Comparison of ENCODE assay signal across 17 cellular contexts in the genomic region with DNA sequence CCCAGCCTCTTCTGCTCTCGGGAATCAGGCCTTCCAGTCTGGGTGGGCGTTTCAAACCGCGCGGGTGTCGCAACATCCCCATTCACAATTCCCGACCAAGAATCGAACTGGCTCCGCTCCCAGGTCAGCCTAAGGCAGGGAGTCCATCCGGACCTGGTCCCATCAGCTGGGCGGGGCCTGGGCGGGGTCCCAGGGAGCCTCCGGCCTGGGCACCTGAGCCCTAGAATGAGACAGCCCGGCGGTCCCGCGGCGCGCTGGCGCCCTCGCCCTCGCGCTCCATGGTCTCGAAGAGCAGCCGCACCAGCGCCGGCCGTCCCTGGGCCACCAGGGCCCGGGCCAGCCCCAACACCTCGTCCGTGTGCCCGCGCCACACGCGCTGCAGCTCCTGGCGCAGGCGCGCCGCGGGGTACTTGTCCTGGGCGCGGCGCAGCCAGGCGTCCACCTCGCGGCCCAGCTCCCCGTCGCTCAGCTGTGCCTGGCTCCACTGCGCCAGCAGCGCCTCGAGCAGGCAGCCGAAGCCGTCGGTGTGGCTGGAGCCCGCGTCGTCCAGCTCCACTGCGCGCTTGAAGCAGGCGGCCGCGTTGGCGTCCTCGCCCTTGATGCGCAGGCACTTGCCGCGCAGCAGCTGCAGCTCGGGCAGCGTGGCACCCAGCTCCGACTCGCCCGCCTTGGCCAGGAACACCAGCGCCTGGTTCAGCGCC. TPM values are rescaled to one million over a fixed set of nuclear protein-coding genes. Genes with fewer than 3 reads are reported as not detected.
DNase-seq lines count a peak whose midpoint lies in the region; ATAC-seq and TF ChIP-seq lines count a peak whose summit lies in the region.
"Had no signal": no experiment of that assay in that cellular context is flagged by ENCODE, and none has a peak within 500 bp of the region (broad histone marks: within the 10 kb centered on the region; RNA-seq: fewer than 3 reads in every experiment).

No MANE protein-coding gene starts in this region.

- H4K20me1 ChIP-seq in neural cell (ENCODE audit: insufficient read depth), result no peaks in the 10 kb centered on the region

- no peak overlapping the region for H3K27ac Mint-ChIP-seq in stimulated activated naive CD8-positive, alpha-beta T cell treated with anti-CD3 and anti-CD28 coated beads, Interleukin-15, amount 100 ng/mL, for 72 hours
- H3K27ac Mint-ChIP-seq: CD4-positive, alpha-beta T cell had no signal

- no peaks in the 10 kb centered on the region for H3K27me3 Mint-ChIP-seq in stimulated activated naive CD8-positive, alpha-beta T cell treated with anti-CD3 and anti-CD28 coated beads, Interleukin-15, amount 100 ng/mL, for 72 hours
- H3K27me3 Mint-ChIP-seq: CD4-positive, alpha-beta T cell had no signal

- H3K4me1 ChIP-seq in right cardiac atrium (ENCODE audit: control insufficient read depth, insufficient read depth, low read length), result no peaks in the 10 kb centered on the region
- H3K4me1 ChIP-seq: A549 had no signal

- TF ChIP-seq EP300 in neural cell (conservative IDR thresholded peaks at IDR 0.05; ENCODE audit: poor library complexity, severe bottlenecking), result no peak

- H3K4me3 Mint-ChIP-seq in stimulated activated naive CD8-positive, alpha-beta T cell treated with anti-CD3 and anti-CD28 coated beads, Interleukin-15, amount 100 ng/mL, for 72 hours, result no peak overlapping the region
- H3K4me3 Mint-ChIP-seq: CD4-positive, alpha-beta T cell had no signal

- H3K27me3 ChIP-seq in right cardiac atrium (ENCODE audit: control insufficient read depth, insufficient read depth) (no peaks in the 10 kb centered on the region), neural cell (ENCODE audit: insufficient read depth, low read depth, low read length) (peaks cover 34% of the 10 kb centered on the region)

- TF ChIP-seq RAD21 in neural cell (conservative IDR thresholded peaks at IDR 0.05), result no peak

- H3K36me3 ChIP-seq in neural cell (ENCODE audit: insufficient read depth, low read length), result no peaks in the 10 kb centered on the region

- no peaks in the 10 kb centered on the region for H3K9me2 ChIP-seq in neural cell (ENCODE audit: insufficient read depth, low read length)

- ATAC-seq in stimulated activated naive CD8-positive, alpha-beta T cell treated with anti-CD3 and anti-CD28 coated beads, Interleukin-15, amount 100 ng/mL, for 72 hours, result peak; percentile 40
- ATAC-seq in stimulated activated naive CD8-positive, alpha-beta T cell treated with anti-CD3 and anti-CD28 coated beads, Interleukin-15, Interleukin-2, amounts not matched to agents 100 U/mL and 50 U/mL, for 24 hours, result no peak
- peak; percentile 37 to 40 for ATAC-seq in right cardiac atrium
- no peak for ATAC-seq in HG03439 (IDR thresholded peaks at IDR 0.05; ENCODE audit: unreplicated experiment)
- ATAC-seq: A549, GM12878 had no signal

- no peak for DNase-seq in stimulated activated naive CD8-positive, alpha-beta T cell treated with anti-CD3 and anti-CD28 coated beads, Interleukin-15, amount 100 ng/mL, for 72 hours
- DNase-seq in stimulated activated naive CD8-positive, alpha-beta T cell treated with anti-CD3 and anti-CD28 coated beads, Interleukin-15, Interleukin-2, amounts not matched to agents 100 U/mL and 50 U/mL, for 24 hours, result no peak
- DNase-seq in right cardiac atrium (no peak), NCI-H2081 (lab: John Stamatoyannopoulos, UW) (no peak), foreskin melanocyte (no peak)
- no peak for DNase-seq in activated CD4-positive, alpha-beta T cell treated with anti-CD3 and anti-CD28 coated beads, Interleukin-2, amount 50 U/mL, for 48 hours
- DNase-seq: CD4-positive, alpha-beta T cell; dermis blood vessel endothelial cell; NCI-H1105 treated with DMSO at 0.1 percent for 48 hours; NCI-H345 had no signal

- no peaks in the 10 kb centered on the region for H3K4me1 Mint-ChIP-seq in stimulated activated naive CD8-positive, alpha-beta T cell treated with anti-CD3 and anti-CD28 coated beads, Interleukin-15, amount 100 ng/mL, for 72 hours

- H3K9me3 ChIP-seq in right cardiac atrium (ENCODE audit: control insufficient read depth, low read length) (no peaks in the 10 kb centered on the region), neural cell (ENCODE audit: low read length) (no peaks in the 10 kb centered on the region)
- H3K9me3 ChIP-seq: A549 had no signal

- intact Hi-C loops in right cardiac atrium (cut with DNase I), result no loop called here

- H3F3A ChIP-seq in neural cell (ENCODE audit: insufficient read depth, low read length, poor library complexity, severe bottlenecking), result no peaks in the 10 kb centered on the region

- no peak overlapping the region for H3K9ac ChIP-seq in neural cell (ENCODE audit: low read length)
- H3K9ac ChIP-seq: KMS-11 had no signal

- no peak overlapping the region for H3K4me3 ChIP-seq in right cardiac atrium (ENCODE audit: low read length)
- H3K4me3 ChIP-seq in neural cell (ENCODE audit: low read length), result peak overlapping the region; percentile 13
- H3K4me3 ChIP-seq: A549, GM12878 had no signal

- no peaks in the 10 kb centered on the region for H3K79me2 ChIP-seq in neural cell (replicated peaks; ENCODE audit: insufficient read depth, low read length)

- TF ChIP-seq CTCF in neural cell (IDR thresholded peaks at IDR 0.05; ENCODE audit: poor library complexity, severe bottlenecking), result no peak

- no peak overlapping the region for H3K4me2 ChIP-seq in neural cell (ENCODE audit: low read length)
- H3K4me2 ChIP-seq: A549, KMS-11 had no signal

- WGBS in right cardiac atrium, result 17% methylated on average over 74 of the region's 74 CpGs

- H3K27ac ChIP-seq in right cardiac atrium (ENCODE audit: low read length) (no peak overlapping the region), neural cell (ENCODE audit: low read length) (no peak overlapping the region)
- H3K27ac ChIP-seq: A549, KMS-11 had no signal

- H2AFZ ChIP-seq in neural cell (ENCODE audit: low read depth, low read length), result no peak overlapping the region

- no peaks in the 10 kb centered on the region for H3K9me3 Mint-ChIP-seq in stimulated activated naive CD8-positive, alpha-beta T cell treated with anti-CD3 and anti-CD28 coated beads, Interleukin-15, amount 100 ng/mL, for 72 hours
- H3K9me3 Mint-ChIP-seq: CD4-positive, alpha-beta T cell had no signal

TF ChIP-seq in neural cell, 6 proteins besides CTCF, POLR2A, EP300 and RAD21:
- no peak for TF ChIP-seq EZH2 (IDR thresholded peaks at IDR 0.05; ENCODE audit: borderline replicate concordance, insufficient read depth, low read length, poor library complexity, severe bottlenecking)
- TF ChIP-seq MXI1 (conservative IDR thresholded peaks at IDR 0.05; ENCODE audit: poor library complexity, severe bottlenecking), result no peak
- TF ChIP-seq, protein P1, sequence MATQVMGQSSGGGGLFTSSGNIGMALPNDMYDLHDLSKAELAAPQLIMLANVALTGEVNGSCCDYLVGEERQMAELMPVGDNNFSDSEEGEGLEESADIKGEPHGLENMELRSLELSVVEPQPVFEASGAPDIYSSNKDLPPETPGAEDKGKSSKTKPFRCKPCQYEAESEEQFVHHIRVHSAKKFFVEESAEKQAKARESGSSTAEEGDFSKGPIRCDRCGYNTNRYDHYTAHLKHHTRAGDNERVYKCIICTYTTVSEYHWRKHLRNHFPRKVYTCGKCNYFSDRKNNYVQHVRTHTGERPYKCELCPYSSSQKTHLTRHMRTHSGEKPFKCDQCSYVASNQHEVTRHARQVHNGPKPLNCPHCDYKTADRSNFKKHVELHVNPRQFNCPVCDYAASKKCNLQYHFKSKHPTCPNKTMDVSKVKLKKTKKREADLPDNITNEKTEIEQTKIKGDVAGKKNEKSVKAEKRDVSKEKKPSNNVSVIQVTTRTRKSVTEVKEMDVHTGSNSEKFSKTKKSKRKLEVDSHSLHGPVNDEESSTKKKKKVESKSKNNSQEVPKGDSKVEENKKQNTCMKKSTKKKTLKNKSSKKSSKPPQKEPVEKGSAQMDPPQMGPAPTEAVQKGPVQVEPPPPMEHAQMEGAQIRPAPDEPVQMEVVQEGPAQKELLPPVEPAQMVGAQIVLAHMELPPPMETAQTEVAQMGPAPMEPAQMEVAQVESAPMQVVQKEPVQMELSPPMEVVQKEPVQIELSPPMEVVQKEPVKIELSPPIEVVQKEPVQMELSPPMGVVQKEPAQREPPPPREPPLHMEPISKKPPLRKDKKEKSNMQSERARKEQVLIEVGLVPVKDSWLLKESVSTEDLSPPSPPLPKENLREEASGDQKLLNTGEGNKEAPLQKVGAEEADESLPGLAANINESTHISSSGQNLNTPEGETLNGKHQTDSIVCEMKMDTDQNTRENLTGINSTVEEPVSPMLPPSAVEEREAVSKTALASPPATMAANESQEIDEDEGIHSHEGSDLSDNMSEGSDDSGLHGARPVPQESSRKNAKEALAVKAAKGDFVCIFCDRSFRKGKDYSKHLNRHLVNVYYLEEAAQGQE (IDR thresholded peaks at IDR 0.05; ENCODE audit: borderline replicate concordance), result no peak
- TF ChIP-seq POLR2AphosphoS5 (IDR thresholded peaks at IDR 0.05), result no peak
- no peak for TF ChIP-seq TAF1 (IDR thresholded peaks at IDR 0.05; ENCODE audit: low read depth)
- no peak for TF ChIP-seq SMC3 (conservative IDR thresholded peaks at IDR 0.05; ENCODE audit: poor library complexity)

RNA-seq across cellular contexts. Expression of gene PARS2, which starts 16.9 kb away (rescaled TPM):
- 1 to 10 TPM; 2.9 to 3.7 (median 3.3) TPM for total RNA-seq in right cardiac atrium
- polyA plus RNA-seq in right cardiac atrium (2.0 TPM), neural cell (1.9 and 2.5 TPM in 2 replicates)
- 5.4 and 6.8 TPM in 2 replicates for polyA minus RNA-seq in neural cell
- total RNA-seq: CD4-positive, alpha-beta T cell had no signal

RNA-seq across cellular contexts. Expression of gene TTC22, which starts 19.9 kb away (rescaled TPM):
- total RNA-seq in right cardiac atrium, result under 1 TPM in 3 of 4 donors, not detected in 1; 0.06 to 0.17 (median 0.09) TPM
- polyA plus RNA-seq in right cardiac atrium, result 0.05 TPM
- polyA plus RNA-seq in neural cell, result not detected in 2 replicates
- not detected in 2 replicates for polyA minus RNA-seq in neural cell
- total RNA-seq: fibroblast of lung, osteocyte had no signal
- polyA plus RNA-seq: A549, fibroblast of lung had no signal

Comparison
In these comparisons a context has a peak if more than half of its experiments do, and no peak if none do; other contexts are left out.
1. ATAC-seq: peak in stimulated activated naive CD8-positive, alpha-beta T cell treated with anti-CD3 and anti-CD28 coated beads, Interleukin-15, amount 100 ng/mL, for 72 hours (single experiment) and right cardiac atrium (2 of 2); none in stimulated activated naive CD8-positive, alpha-beta T cell treated with anti-CD3 and anti-CD28 coated beads, Interleukin-15, Interleukin-2, amounts not matched to agents 100 U/mL and 50 U/mL, for 24 hours (single experiment) and HG03439 (single experiment).